Comparison of ENCODE assay signal across 13 cellular contexts in the genomic region with DNA sequence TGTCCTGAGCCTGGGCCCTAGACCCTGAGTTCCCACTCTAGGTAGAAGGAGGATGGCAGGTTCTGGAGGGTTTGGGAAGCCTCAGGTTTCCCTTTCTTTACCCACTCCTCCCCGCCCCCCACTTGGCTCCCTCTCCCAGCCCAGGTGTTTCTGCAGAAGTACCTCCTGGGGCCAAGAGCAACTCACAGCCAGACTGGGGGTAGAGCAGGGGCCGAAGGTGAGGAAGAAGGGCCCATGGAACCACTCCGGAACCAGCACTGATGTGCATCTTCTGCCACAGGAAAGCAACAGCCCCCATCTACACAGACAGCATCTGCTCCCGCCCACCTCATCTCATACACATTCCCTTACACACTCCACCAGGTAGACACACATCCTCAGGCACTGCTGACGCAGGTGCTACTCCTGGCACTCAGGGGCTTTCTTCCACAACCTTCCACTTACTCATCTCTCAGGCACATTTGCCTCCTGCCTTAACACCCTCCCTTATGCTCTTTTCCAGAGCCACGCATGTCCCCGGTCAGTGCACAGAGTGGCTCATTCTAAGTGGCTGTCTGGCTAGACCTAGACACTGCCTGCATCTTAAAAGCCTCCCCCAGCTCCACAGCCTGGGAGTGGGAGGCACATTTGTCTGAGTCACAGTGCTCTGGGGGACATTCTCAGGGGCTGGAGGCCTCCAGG. TPM values are rescaled to one million over a fixed set of nuclear protein-coding genes. Genes with fewer than 3 reads are reported as not detected.
DNase-seq lines count a peak whose midpoint lies in the region; ATAC-seq lines count a peak whose summit lies in the region.
"Had no signal": no experiment of that assay in that cellular context is flagged by ENCODE, and none has a peak within 500 bp of the region (broad histone marks: within the 10 kb centered on the region; RNA-seq: fewer than 3 reads in every experiment).

No MANE protein-coding gene starts in this region.

- H3K27me3 Mint-ChIP-seq in activated CD4-positive, alpha-beta T cell treated with anti-CD3 and anti-CD28 coated beads, Interleukin-2, amount 10 ng/mL, durations not matched to agents 7 days and 5 days, result peaks cover 2% of the 10 kb centered on the region
- H3K27me3 Mint-ChIP-seq in activated T-helper 1 cell treated with anti-CD3 and anti-CD28 coated beads, Interleukin-12 subunit alpha, Interleukin-12 subunit beta, Interleukin-2, Interleukin-4 antibody, amounts not matched to agents 30 ng/mL and 10 ng/mL and 1 ng/mL, durations not matched to agents 14 hours and 24 hours and 36 hours (ENCODE audit: insufficient read depth), result peaks cover 31% of the 10 kb centered on the region
- H3K27me3 Mint-ChIP-seq in immature natural killer cell (ENCODE audit: low read depth in 3 of 3), result peaks cover 0 to 5% (median 0%) of the 10 kb centered on the region in 3 donors

- no peaks in the 10 kb centered on the region for H3K27me3 ChIP-seq in aorta (ENCODE audit: control insufficient read depth in 1 of 2, insufficient read depth in 2 of 2, low read length in 1 of 2)

- intact Hi-C loops in activated T-helper 1 cell treated with anti-CD3 and anti-CD28 coated beads, Interleukin-12 subunit alpha, Interleukin-12 subunit beta, Interleukin-2, Interleukin-4 antibody, amounts not matched to agents 30 ng/mL and 10 ng/mL and 1 ng/mL, durations not matched to agents 14 hours and 24 hours and 36 hours (cut with micrococcal nuclease), result loop anchor here (5.0 kb wide), 1 partner anchor 534 kb away; no protein-coding TSS in a partner anchor
- intact Hi-C loops in aorta (cut with DNase I), result loop anchor here (10.0 kb wide), 1 partner anchor 358 kb away; no protein-coding TSS in a partner anchor

- no peaks in the 10 kb centered on the region for H3K4me1 ChIP-seq in aorta (ENCODE audit: control insufficient read depth in 1 of 2, insufficient read depth in 2 of 2, low read length in 2 of 2)

- ATAC-seq in aorta (ENCODE audit: low FRiP score) (no peak), HG02610 (IDR thresholded peaks at IDR 0.05; ENCODE audit: unreplicated experiment) (no peak)

- H3K9me3 Mint-ChIP-seq in activated CD4-positive, alpha-beta T cell treated with anti-CD3 and anti-CD28 coated beads, Interleukin-2, amount 10 ng/mL, durations not matched to agents 7 days and 5 days, result no peaks in the 10 kb centered on the region
- no peaks in the 10 kb centered on the region for H3K9me3 Mint-ChIP-seq in activated T-helper 1 cell treated with anti-CD3 and anti-CD28 coated beads, Interleukin-12 subunit alpha, Interleukin-12 subunit beta, Interleukin-2, Interleukin-4 antibody, amounts not matched to agents 30 ng/mL and 10 ng/mL and 1 ng/mL, durations not matched to agents 14 hours and 24 hours and 36 hours
- no peaks in the 10 kb centered on the region for H3K9me3 Mint-ChIP-seq in immature natural killer cell

- no peak for DNase-seq in activated CD4-positive, alpha-beta T cell treated with anti-CD3 and anti-CD28 coated beads, Interleukin-2, amount 10 ng/mL, durations not matched to agents 7 days and 5 days
- no peak for DNase-seq in activated CD4-positive, alpha-beta T cell treated with anti-CD3 and anti-CD28 coated beads, Interleukin-2, amount 50 U/mL, for 48 hours
- no peak for DNase-seq in activated T-helper 1 cell treated with anti-CD3 and anti-CD28 coated beads, Interleukin-12 subunit alpha, Interleukin-12 subunit beta, Interleukin-2, Interleukin-4 antibody, amounts not matched to agents 30 ng/mL and 10 ng/mL and 1 ng/mL, durations not matched to agents 14 hours and 24 hours and 36 hours (ENCODE audit: low spot score)
- DNase-seq in immature natural killer cell (no peak), superior temporal gyrus (ENCODE audit: extremely low spot score) (peak; percentile 56), aorta (no peak), H4 (ENCODE audit: low spot score) (no peak)
- DNase-seq: DMS79, trophoblast cell had no signal

- no peak overlapping the region for H3K27ac Mint-ChIP-seq in activated CD4-positive, alpha-beta T cell treated with anti-CD3 and anti-CD28 coated beads, Interleukin-2, amount 10 ng/mL, durations not matched to agents 7 days and 5 days
- no peak overlapping the region for H3K27ac Mint-ChIP-seq in activated T-helper 1 cell treated with anti-CD3 and anti-CD28 coated beads, Interleukin-12 subunit alpha, Interleukin-12 subunit beta, Interleukin-2, Interleukin-4 antibody, amounts not matched to agents 30 ng/mL and 10 ng/mL and 1 ng/mL, durations not matched to agents 14 hours and 24 hours and 36 hours
- H3K27ac Mint-ChIP-seq in immature natural killer cell, result no peak overlapping the region

- H3K36me3 Mint-ChIP-seq in activated CD4-positive, alpha-beta T cell treated with anti-CD3 and anti-CD28 coated beads, Interleukin-2, amount 10 ng/mL, durations not matched to agents 7 days and 5 days (ENCODE audit: low read depth), result no peaks in the 10 kb centered on the region
- H3K36me3 Mint-ChIP-seq in activated T-helper 1 cell treated with anti-CD3 and anti-CD28 coated beads, Interleukin-12 subunit alpha, Interleukin-12 subunit beta, Interleukin-2, Interleukin-4 antibody, amounts not matched to agents 30 ng/mL and 10 ng/mL and 1 ng/mL, durations not matched to agents 14 hours and 24 hours and 36 hours (ENCODE audit: low read depth), result no peaks in the 10 kb centered on the region
- H3K36me3 Mint-ChIP-seq in immature natural killer cell, result no peaks in the 10 kb centered on the region

- H3K4me3 ChIP-seq in aorta (ENCODE audit: low read length in 2 of 2), result no peak overlapping the region

- CTCF ChIA-PET in activated CD4-positive, alpha-beta T cell treated with anti-CD3 and anti-CD28 coated beads, Interleukin-2, amount 10 ng/mL, durations not matched to agents 7 days and 5 days (lab: Charles Lee), result interaction anchor here (0.6 to 1.8 kb wide), 3 partner anchors 9 to 358 kb away, joined by 3 to 5 read pairs (median 3); no protein-coding TSS in a partner anchor

- POLR2A ChIA-PET in activated CD4-positive, alpha-beta T cell treated with anti-CD3 and anti-CD28 coated beads, Interleukin-2, amount 10 ng/mL, durations not matched to agents 7 days and 5 days (lab: Charles Lee), result no interaction called here

- H3K4me1 Mint-ChIP-seq in activated CD4-positive, alpha-beta T cell treated with anti-CD3 and anti-CD28 coated beads, Interleukin-2, amount 10 ng/mL, durations not matched to agents 7 days and 5 days, result peaks cover 24% of the 10 kb centered on the region
- H3K4me1 Mint-ChIP-seq in activated T-helper 1 cell treated with anti-CD3 and anti-CD28 coated beads, Interleukin-12 subunit alpha, Interleukin-12 subunit beta, Interleukin-2, Interleukin-4 antibody, amounts not matched to agents 30 ng/mL and 10 ng/mL and 1 ng/mL, durations not matched to agents 14 hours and 24 hours and 36 hours (ENCODE audit: low read depth), result peaks cover 7% of the 10 kb centered on the region
- peaks cover 8 to 11% of the 10 kb centered on the region in 2 donors for H3K4me1 Mint-ChIP-seq in immature natural killer cell

- H3K9me3 ChIP-seq in aorta (ENCODE audit: control insufficient read depth, low read length), result no peaks in the 10 kb centered on the region
- H3K9me3 ChIP-seq: left ventricle myocardium inferior, neutrophil had no signal

- no peaks in the 10 kb centered on the region for H3K36me3 ChIP-seq in aorta (ENCODE audit: control insufficient read depth in 1 of 2, insufficient read depth in 2 of 2, low read length in 1 of 2)
- H3K36me3 ChIP-seq: left ventricle myocardium inferior, neutrophil had no signal

- 66 to 68% methylated on average over 7 of the region's 7 CpGs for WGBS in aorta, 2 donors

- H3K27ac ChIP-seq in aorta (ENCODE audit: low read depth in 1 of 2, low read length in 2 of 2), result no peak overlapping the region
- H3K27ac ChIP-seq: left ventricle myocardium inferior, neutrophil had no signal

- peak overlapping the region; percentile 75 for H3K4me3 Mint-ChIP-seq in activated CD4-positive, alpha-beta T cell treated with anti-CD3 and anti-CD28 coated beads, Interleukin-2, amount 10 ng/mL, durations not matched to agents 7 days and 5 days
- H3K4me3 Mint-ChIP-seq in activated T-helper 1 cell treated with anti-CD3 and anti-CD28 coated beads, Interleukin-12 subunit alpha, Interleukin-12 subunit beta, Interleukin-2, Interleukin-4 antibody, amounts not matched to agents 30 ng/mL and 10 ng/mL and 1 ng/mL, durations not matched to agents 14 hours and 24 hours and 36 hours, result peak overlapping the region; percentile 49
- H3K4me3 Mint-ChIP-seq in immature natural killer cell, result peak overlapping the region; percentile 4 to 79 (median 51)

RNA-seq across cellular contexts. Expression of a gene that starts 1.8 kb away (rescaled TPM):
- total RNA-seq in activated CD4-positive, alpha-beta T cell treated with anti-CD3 and anti-CD28 coated beads, Interleukin-2, amount 10 ng/mL, durations not matched to agents 7 days and 5 days, result 10 to 100 TPM; 28.6 to 29.1 TPM
- total RNA-seq in activated T-helper 1 cell treated with anti-CD3 and anti-CD28 coated beads, Interleukin-12 subunit alpha, Interleukin-12 subunit beta, Interleukin-2, Interleukin-4 antibody, amounts not matched to agents 30 ng/mL and 10 ng/mL and 1 ng/mL, durations not matched to agents 14 hours and 24 hours and 36 hours, result 5.6 and 6.0 TPM in 2 replicates
- polyA plus RNA-seq in immature natural killer cell (1 to 10 TPM; 2.4 to 3.8 (median 2.6) TPM), aorta (100 to 1,000 TPM in 1 of 2 donors, 10 to 100 TPM in 1; 12.1 to 125 TPM)
- total RNA-seq in aorta, result 10 to 100 TPM; 11.6 to 17.7 TPM
- 0.35 and 1.7 TPM in 2 replicates for total RNA-seq in H4 (2014; rRNA removed; shearing (Covaris generic))
- total RNA-seq: M059J had no signal

RNA-seq across cellular contexts. Expression of a gene that starts 28.8 kb away (rescaled TPM):
- total RNA-seq in activated CD4-positive, alpha-beta T cell treated with anti-CD3 and anti-CD28 coated beads, Interleukin-2, amount 10 ng/mL, durations not matched to agents 7 days and 5 days, result under 1 TPM in 1 of 2 experiments, not detected in 1; 0.07 TPM
- not detected in 2 replicates for total RNA-seq in activated T-helper 1 cell treated with anti-CD3 and anti-CD28 coated beads, Interleukin-12 subunit alpha, Interleukin-12 subunit beta, Interleukin-2, Interleukin-4 antibody, amounts not matched to agents 30 ng/mL and 10 ng/mL and 1 ng/mL, durations not matched to agents 14 hours and 24 hours and 36 hours
- polyA plus RNA-seq in immature natural killer cell (not detected), aorta (under 1 TPM; 0.50 to 0.69 TPM)
- total RNA-seq in aorta, result under 1 TPM in 1 of 2 donors, not detected in 1; 0.33 TPM
- not detected in 2 replicates for total RNA-seq in H4 (2014; rRNA removed; shearing (Covaris generic))
- total RNA-seq: left ventricle myocardium inferior, M059J had no signal
